8 cellular contexts compared by ENCODE assay signal in genomic region chr14:95561001-95561412, GRCh38. TPM values are rescaled to one million over a fixed set of nuclear protein-coding genes. Genes with fewer than 3 reads are reported as not detected.
DNase-seq lines count a peak whose midpoint lies in the region; ATAC-seq and TF ChIP-seq lines count a peak whose summit lies in the region.

No MANE protein-coding gene starts in this region.

- H3K36me3 ChIP-seq in OCI-LY3 (replicated peaks; ENCODE audit: low read depth, low read length), result no peaks in the 10 kb centered on the region
- H3K36me3 ChIP-seq in naive thymus-derived CD4-positive, alpha-beta T cell (ENCODE audit: control insufficient read depth in 2 of 3, insufficient read depth in 3 of 3, low read length in 3 of 3), result no peaks in the 10 kb centered on the region

- no peaks in the 10 kb centered on the region for H3K36me3 Mint-ChIP-seq in naive thymus-derived CD4-positive, alpha-beta T cell
- H3K36me3 Mint-ChIP-seq in stimulated activated effector memory CD8-positive, alpha-beta T cell treated with anti-CD3 and anti-CD28 coated beads, Interleukin-12 subunit alpha, Interleukin-12 subunit beta, amount 100 ng/mL, for 72 hours, result no peaks in the 10 kb centered on the region

- CTCF ChIA-PET in naive thymus-derived CD4-positive, alpha-beta T cell (lab: Charles Lee), result interaction anchor here (1.8 to 3.5 kb wide), 2 partner anchors 12 to 213 kb away, joined by 9 to 15 read pairs; no protein-coding TSS in a partner anchor

- POLR2A ChIA-PET in naive thymus-derived CD4-positive, alpha-beta T cell (lab: Charles Lee), result no interaction called here

- ATAC-seq in GM21576 (IDR thresholded peaks at IDR 0.05; ENCODE audit: unreplicated experiment), result peak; percentile 93
- ATAC-seq in naive thymus-derived CD4-positive, alpha-beta T cell, result peak; percentile 94
- ATAC-seq in stimulated activated effector memory CD8-positive, alpha-beta T cell treated with anti-CD3 and anti-CD28 coated beads, Interleukin-12 subunit alpha, Interleukin-12 subunit beta, amount 100 ng/mL, for 72 hours, result peak; percentile 89

- peaks cover 0 to 5% (median 3%) of the 10 kb centered on the region in 7 donors for H3K4me1 Mint-ChIP-seq in naive thymus-derived CD4-positive, alpha-beta T cell
- peaks cover 6% of the 10 kb centered on the region for H3K4me1 Mint-ChIP-seq in stimulated activated effector memory CD8-positive, alpha-beta T cell treated with anti-CD3 and anti-CD28 coated beads, Interleukin-12 subunit alpha, Interleukin-12 subunit beta, amount 100 ng/mL, for 72 hours

- H3K27me3 ChIP-seq in OCI-LY3 (ENCODE audit: low read depth, low read length), result peaks cover 9% of the 10 kb centered on the region; the same call in 1 of the 2 replicates
- no peaks in the 10 kb centered on the region for H3K27me3 ChIP-seq in naive thymus-derived CD4-positive, alpha-beta T cell (ENCODE audit: control insufficient read depth in 2 of 2, insufficient read depth in 2 of 2, low read length in 2 of 2)

- no peak overlapping the region for H2AFZ ChIP-seq in OCI-LY3 (ENCODE audit: low read depth, low read length)

- TF ChIP-seq CTCF in OCI-LY3 (IDR thresholded peaks at IDR 0.05; ENCODE audit: low read depth, low read length), result peak; percentile 97
- peak; percentile 99 for TF ChIP-seq CTCF in epithelial cell of proximal tubule (conservative IDR thresholded peaks at IDR 0.05; ENCODE audit: low read depth, low read length)

- no peak overlapping the region for H3K9ac ChIP-seq in OCI-LY3 (ENCODE audit: low read length)

- no peaks in the 10 kb centered on the region for H3K79me2 ChIP-seq in OCI-LY3 (ENCODE audit: low read length)

- intact Hi-C loops in naive thymus-derived CD4-positive, alpha-beta T cell (cut with micrococcal nuclease), result loop anchor here (1.0 kb wide), 3 partner anchors 119 to 433 kb away; no protein-coding TSS in a partner anchor

- H3K4me2 ChIP-seq in OCI-LY3 (ENCODE audit: low read length), result no peak overlapping the region

- no peaks in the 10 kb centered on the region for H3K9me3 ChIP-seq in OCI-LY3 (ENCODE audit: insufficient read depth, low read length)
- no peaks in the 10 kb centered on the region for H3K9me3 ChIP-seq in naive thymus-derived CD4-positive, alpha-beta T cell (ENCODE audit: control insufficient read depth in 2 of 3, low read length in 3 of 3)

- H3K4me3 ChIP-seq in Jurkat, Clone E6-1 (ENCODE audit: low read length), result no peak overlapping the region
- H3K4me3 ChIP-seq in OCI-LY3 (ENCODE audit: low read length), result no peak overlapping the region
- H3K4me3 ChIP-seq in epithelial cell of proximal tubule (ENCODE audit: low read depth, low read length), result no peak overlapping the region
- H3K4me3 ChIP-seq in naive thymus-derived CD4-positive, alpha-beta T cell (ENCODE audit: low read length), result no peak overlapping the region

- no peak overlapping the region for H3K27ac ChIP-seq in OCI-LY3 (ENCODE audit: low read length)
- no peak overlapping the region for H3K27ac ChIP-seq in naive thymus-derived CD4-positive, alpha-beta T cell (ENCODE audit: low read depth, low read length)

- peaks cover 6 to 14% (median 7%) of the 10 kb centered on the region in 5 donors for H3K27me3 Mint-ChIP-seq in naive thymus-derived CD4-positive, alpha-beta T cell

- no peak overlapping the region for H3K27ac Mint-ChIP-seq in naive thymus-derived CD4-positive, alpha-beta T cell
- H3K27ac Mint-ChIP-seq in stimulated activated effector memory CD8-positive, alpha-beta T cell treated with anti-CD3 and anti-CD28 coated beads, Interleukin-12 subunit alpha, Interleukin-12 subunit beta, amount 100 ng/mL, for 72 hours, result no peak overlapping the region

- H4K20me1 ChIP-seq in OCI-LY3 (ENCODE audit: insufficient read depth, low read length), result no peaks in the 10 kb centered on the region

- H3K9me3 Mint-ChIP-seq in naive thymus-derived CD4-positive, alpha-beta T cell, result peaks cover 0 to 2% (median 0%) of the 10 kb centered on the region in 11 donors
- no peaks in the 10 kb centered on the region for H3K9me3 Mint-ChIP-seq in stimulated activated effector memory CD8-positive, alpha-beta T cell treated with anti-CD3 and anti-CD28 coated beads, Interleukin-12 subunit alpha, Interleukin-12 subunit beta, amount 100 ng/mL, for 72 hours

- H3K4me3 Mint-ChIP-seq in naive thymus-derived CD4-positive, alpha-beta T cell, result no peak overlapping the region
- no peak overlapping the region for H3K4me3 Mint-ChIP-seq in stimulated activated effector memory CD8-positive, alpha-beta T cell treated with anti-CD3 and anti-CD28 coated beads, Interleukin-12 subunit alpha, Interleukin-12 subunit beta, amount 100 ng/mL, for 72 hours

- H3K4me1 ChIP-seq in OCI-LY3 (ENCODE audit: low read length), result no peaks in the 10 kb centered on the region
- H3K4me1 ChIP-seq in naive thymus-derived CD4-positive, alpha-beta T cell (ENCODE audit: control insufficient read depth in 2 of 2, insufficient read depth in 2 of 2, low read length in 2 of 2), result no peaks in the 10 kb centered on the region

- DNase-seq in DMS53 (lab: John Stamatoyannopoulos, UW) (peak; percentile 92), epithelial cell of proximal tubule (ENCODE audit: low read depth) (peak; percentile 49)
- peak; percentile 87 for DNase-seq in Jurkat, Clone E6-1 (ENCODE audit: low read depth, low spot score)
- peak; percentile 83 for DNase-seq in activated CD8-positive, alpha-beta memory T cell treated with anti-CD3 and anti-CD28 coated beads, Interleukin-2, amount 50 U/mL, for 4 hours
- peak; percentile 53 to 85 (median 80) for DNase-seq in naive thymus-derived CD4-positive, alpha-beta T cell
- DNase-seq in stimulated activated effector memory CD8-positive, alpha-beta T cell treated with anti-CD3 and anti-CD28 coated beads, Interleukin-12 subunit alpha, Interleukin-12 subunit beta, amount 100 ng/mL, for 72 hours (ENCODE audit: low spot score in 2 of 2), result peak; percentile 80 to 89

RNA-seq across cellular contexts. Expression of gene GLRX5, which starts 26.2 kb away (rescaled TPM):
- polyA plus RNA-seq in Jurkat, Clone E6-1 (2012; ENCODE audit: insufficient read depth, insufficient read length), result 104 TPM
- 51.4 and 94.1 TPM in 2 replicates for total RNA-seq in epithelial cell of proximal tubule
- 10 to 100 TPM; 12.3 to 31.6 (median 19.8) TPM for total RNA-seq in naive thymus-derived CD4-positive, alpha-beta T cell
- 10 to 100 TPM; 55.2 to 56.9 TPM for polyA plus RNA-seq in naive thymus-derived CD4-positive, alpha-beta T cell

RNA-seq across cellular contexts. Expression of gene SYNE3, which starts 44.6 kb away (rescaled TPM):
- polyA plus RNA-seq in Jurkat, Clone E6-1 (2012; ENCODE audit: insufficient read depth, insufficient read length), result 1.4 TPM
- total RNA-seq in epithelial cell of proximal tubule, result 0.07 TPM in 1 of 2 replicates, not detected in the other
- 10 to 100 TPM; 46.7 to 83.9 (median 52.5) TPM for total RNA-seq in naive thymus-derived CD4-positive, alpha-beta T cell
- polyA plus RNA-seq in naive thymus-derived CD4-positive, alpha-beta T cell, result 1 to 10 TPM; 6.8 to 7.0 TPM

Comparison
In these comparisons a context has a peak if more than half of its experiments do, and no peak if none do; other contexts are left out.
1. RNA of gene SYNE3, which starts 44.6 kb away (total RNA-seq): 46.7 to 83.9 TPM in naive thymus-derived CD4-positive, alpha-beta T cell; 0.07 TPM in epithelial cell of proximal tubule; every median in the first group is over 10 times any median in the second.
2. Peak in every context shown above with its lines, with median percentiles within 50 percentile points of each other: DNase-seq and ATAC-seq.